ENCODE assay signal across 7 cellular contexts in genomic region chr6:158047120-158047518, GRCh38.
DNase-seq lines count a peak whose midpoint lies in the region; ATAC-seq and TF ChIP-seq lines count a peak whose summit lies in the region.

No MANE protein-coding gene starts in this region.

- H3K4me3 ChIP-seq in Peyer's patch (no peak overlapping the region), neural progenitor cell (no peak overlapping the region), thoracic aorta (no peak overlapping the region)

- H3K27ac ChIP-seq in Peyer's patch: no peak overlapping the region
- H3K27ac ChIP-seq in neural progenitor cell: no peak overlapping the region
- H3K27ac ChIP-seq in thoracic aorta: peak overlapping the region; percentile 88 to 97

- H3K9me3 ChIP-seq in Peyer's patch: no peaks in the 10 kb centered on the region
- H3K9me3 ChIP-seq in neural progenitor cell (ENCODE audit: low read depth): no peaks in the 10 kb centered on the region
- H3K9me3 ChIP-seq in thoracic aorta: no peaks in the 10 kb centered on the region

- peaks cover 14% of the 10 kb centered on the region for H3K27me3 Mint-ChIP-seq in neural progenitor cell (ENCODE audit: insufficient read depth, low read depth)

- no peaks in the 10 kb centered on the region for H3K27me3 ChIP-seq in Peyer's patch
- no peaks in the 10 kb centered on the region for H3K27me3 ChIP-seq in neural progenitor cell
- no peaks in the 10 kb centered on the region for H3K27me3 ChIP-seq in thoracic aorta (replicated peaks; ENCODE audit: insufficient read depth)

- H3K79me2 ChIP-seq in neural progenitor cell (ENCODE audit: low read depth): no peaks in the 10 kb centered on the region

- H3K36me3 ChIP-seq in Peyer's patch: no peaks in the 10 kb centered on the region
- H3K36me3 ChIP-seq in neural progenitor cell: no peaks in the 10 kb centered on the region
- H3K36me3 ChIP-seq in thoracic aorta: no peaks in the 10 kb centered on the region

- no peak for TF ChIP-seq CTCF in Peyer's patch (IDR thresholded peaks at IDR 0.05)
- no peak for TF ChIP-seq CTCF in neural progenitor cell (IDR thresholded peaks at IDR 0.05)
- TF ChIP-seq CTCF in thoracic aorta (IDR thresholded peaks at IDR 0.05): no peak

- H3K9ac ChIP-seq in neural progenitor cell: no peak overlapping the region

- H3F3A ChIP-seq in neural progenitor cell (ENCODE audit: low read depth): no peaks in the 10 kb centered on the region

- peak overlapping the region; percentile 38 for H3K27ac Mint-ChIP-seq in neural progenitor cell

- no peak overlapping the region for H3K4me2 ChIP-seq in neural progenitor cell

- H3K4me1 ChIP-seq in Peyer's patch: peaks cover 0 to 19% (median 0%) of the 10 kb centered on the region in 4 donors
- H3K4me1 ChIP-seq in neural progenitor cell: no peaks in the 10 kb centered on the region
- H3K4me1 ChIP-seq in thoracic aorta (ENCODE audit: control insufficient read depth in 1 of 2, low read depth in 2 of 2): peaks cover 18 to 53% of the 10 kb centered on the region in 2 donors

- H3K4me1 Mint-ChIP-seq in neural progenitor cell: peaks cover 22% of the 10 kb centered on the region

- H4K20me1 ChIP-seq in neural progenitor cell (ENCODE audit: low read depth): no peaks in the 10 kb centered on the region

- H3K9me3 Mint-ChIP-seq in neural progenitor cell: peaks cover 3% of the 10 kb centered on the region

- DNase-seq in Peyer's patch: peak in 2 of 3 donors; percentile 48 to 63
- peak; percentile 50 for DNase-seq in activated gamma-delta T cell treated with anti-CD3 and anti-CD28 coated beads, Interleukin-2, amount 50 U/mL, for 16 hours (ENCODE audit: low read depth)
- no peak for DNase-seq in neural progenitor cell (ENCODE audit: low spot score)
- no peak for DNase-seq in thoracic aorta (ENCODE audit: low spot score)
- no peak for DNase-seq in SKM-1 treated with dmso at 0.1 percent for 144 hours (lab: John Stamatoyannopoulos, UW; ENCODE audit: unreplicated experiment)
- no peak for DNase-seq in COLO829 (ENCODE audit: low spot score)

- H3K36me3 Mint-ChIP-seq in neural progenitor cell: peaks cover 4% of the 10 kb centered on the region

- no peak for ATAC-seq in thoracic aorta (ENCODE audit: insufficient number of reproducible peaks, low FRiP score, low read depth)
- no peak for ATAC-seq in HG02571 (IDR thresholded peaks at IDR 0.05; ENCODE audit: unreplicated experiment)

- TF ChIP-seq POLR2A in Peyer's patch (IDR thresholded peaks at IDR 0.05): no peak

- peak overlapping the region; percentile 38 for H3K4me3 Mint-ChIP-seq in neural progenitor cell

- H2AFZ ChIP-seq in neural progenitor cell (replicated peaks): no peak overlapping the region

Comparison
In these comparisons a context has a peak if more than half of its experiments do, and no peak if none do; other contexts are left out.
1. DNase-seq: peak in Peyer's patch (2 of 3) and activated gamma-delta T cell treated with anti-CD3 and anti-CD28 coated beads, Interleukin-2, amount 50 U/mL, for 16 hours (single experiment); none in neural progenitor cell (single experiment), thoracic aorta (single experiment), SKM-1 treated with dmso at 0.1 percent for 144 hours (single experiment) and COLO829 (single experiment).
2. H3K27ac ChIP-seq: peak in thoracic aorta (2 of 2); none in Peyer's patch (0 of 4) and neural progenitor cell (single experiment).